ENCODE assay signal across 21 cellular contexts in genomic region chr3:16474304-16474703, GRCh38. TPM values are rescaled to one million over a fixed set of nuclear protein-coding genes. Genes with fewer than 3 reads are reported as not detected.
DNase-seq lines count a peak whose midpoint lies in the region; ATAC-seq lines count a peak whose summit lies in the region.
"Had no signal": no experiment of that assay in that cellular context is flagged by ENCODE, and none has a peak within 500 bp of the region (broad histone marks: within the 10 kb centered on the region; RNA-seq: fewer than 3 reads in every experiment).

No MANE protein-coding gene starts in this region.

- H3K36me3 ChIP-seq in adipocyte (ENCODE audit: control insufficient read depth, insufficient read depth, low read length, severe bottlenecking), result peaks cover 33% of the 10 kb centered on the region

- H3K4me1 ChIP-seq in adipocyte (ENCODE audit: control insufficient read depth, insufficient read depth, low read length), result peaks cover 45% of the 10 kb centered on the region

- H3K27me3 Mint-ChIP-seq in activated naive CD8-positive, alpha-beta T cell treated with anti-CD3 and anti-CD28 coated beads, Interleukin-2, amount 50 U/mL, for 24 hours, result no peaks in the 10 kb centered on the region
- H3K27me3 Mint-ChIP-seq in activated naive CD8-positive, alpha-beta T cell treated with anti-CD3 and anti-CD28 coated beads for 36 hours, result no peaks in the 10 kb centered on the region
- H3K27me3 Mint-ChIP-seq in activated T-helper 2 cell treated with anti-CD3 and anti-CD28 coated beads, Interferon-gamma antibody, Interleukin-2, Interleukin-4, amounts not matched to agents 10 μg/mL and 5 μg/mL and 100 μg/mL, durations not matched to agents 14 hours and 24 hours and 36 hours (ENCODE audit: low read depth), result no peaks in the 10 kb centered on the region
- H3K27me3 Mint-ChIP-seq: naive thymus-derived CD4-positive, alpha-beta T cell had no signal

- no peak overlapping the region for H3K4me3 Mint-ChIP-seq in activated naive CD8-positive, alpha-beta T cell treated with anti-CD3 and anti-CD28 coated beads, Interleukin-2, amount 50 U/mL, for 24 hours
- no peak overlapping the region for H3K4me3 Mint-ChIP-seq in activated naive CD8-positive, alpha-beta T cell treated with anti-CD3 and anti-CD28 coated beads for 36 hours
- H3K4me3 Mint-ChIP-seq in activated T-helper 2 cell treated with anti-CD3 and anti-CD28 coated beads, Interferon-gamma antibody, Interleukin-2, Interleukin-4, amounts not matched to agents 10 μg/mL and 5 μg/mL and 100 μg/mL, durations not matched to agents 14 hours and 24 hours and 36 hours (ENCODE audit: low read depth), result no peak overlapping the region
- H3K4me3 Mint-ChIP-seq: GM23338; naive thymus-derived CD4-positive, alpha-beta T cell; type B pancreatic cell; WTC11 had no signal

- H3K9me3 ChIP-seq in adipocyte (ENCODE audit: control insufficient read depth, low read length), result peaks cover 7% of the 10 kb centered on the region

- H3K4me3 ChIP-seq in adipocyte (ENCODE audit: low read length), result no peak overlapping the region
- H3K4me3 ChIP-seq: GM23338 had no signal

- intact Hi-C loops in activated T-helper 2 cell treated with anti-CD3 and anti-CD28 coated beads, Interferon-gamma antibody, Interleukin-2, Interleukin-4, amounts not matched to agents 10 μg/mL and 5 μg/mL and 100 μg/mL, durations not matched to agents 14 hours and 24 hours and 36 hours (cut with micrococcal nuclease), result no loop called here

- no peak for ATAC-seq in activated naive CD8-positive, alpha-beta T cell treated with anti-CD3 and anti-CD28 coated beads, Interleukin-2, amount 50 U/mL, for 24 hours
- no peak for ATAC-seq in GM21619 (IDR thresholded peaks at IDR 0.05; ENCODE audit: unreplicated experiment)
- ATAC-seq: GM23338; left lobe of liver; naive thymus-derived CD4-positive, alpha-beta T cell; PC-3; WTC11 had no signal

- H3K27me3 ChIP-seq in adipocyte (replicated peaks; ENCODE audit: control insufficient read depth, insufficient read depth, low read length), result no peaks in the 10 kb centered on the region

- H3K9me3 Mint-ChIP-seq in activated naive CD8-positive, alpha-beta T cell treated with anti-CD3 and anti-CD28 coated beads, Interleukin-2, amount 50 U/mL, for 24 hours, result peaks cover 3% of the 10 kb centered on the region
- H3K9me3 Mint-ChIP-seq in activated naive CD8-positive, alpha-beta T cell treated with anti-CD3 and anti-CD28 coated beads for 36 hours, result peaks cover 4% of the 10 kb centered on the region
- peaks cover 12% of the 10 kb centered on the region for H3K9me3 Mint-ChIP-seq in activated T-helper 2 cell treated with anti-CD3 and anti-CD28 coated beads, Interferon-gamma antibody, Interleukin-2, Interleukin-4, amounts not matched to agents 10 μg/mL and 5 μg/mL and 100 μg/mL, durations not matched to agents 14 hours and 24 hours and 36 hours

- H3K4me1 Mint-ChIP-seq in activated naive CD8-positive, alpha-beta T cell treated with anti-CD3 and anti-CD28 coated beads, Interleukin-2, amount 50 U/mL, for 24 hours, result peaks cover 42% of the 10 kb centered on the region
- H3K4me1 Mint-ChIP-seq in activated naive CD8-positive, alpha-beta T cell treated with anti-CD3 and anti-CD28 coated beads for 36 hours, result peaks cover 42% of the 10 kb centered on the region
- peaks cover 53% of the 10 kb centered on the region for H3K4me1 Mint-ChIP-seq in activated T-helper 2 cell treated with anti-CD3 and anti-CD28 coated beads, Interferon-gamma antibody, Interleukin-2, Interleukin-4, amounts not matched to agents 10 μg/mL and 5 μg/mL and 100 μg/mL, durations not matched to agents 14 hours and 24 hours and 36 hours (ENCODE audit: low read depth)

- peaks cover 94% of the 10 kb centered on the region for H3K36me3 Mint-ChIP-seq in activated naive CD8-positive, alpha-beta T cell treated with anti-CD3 and anti-CD28 coated beads, Interleukin-2, amount 50 U/mL, for 24 hours (ENCODE audit: low read depth)
- peaks cover 97% of the 10 kb centered on the region for H3K36me3 Mint-ChIP-seq in activated naive CD8-positive, alpha-beta T cell treated with anti-CD3 and anti-CD28 coated beads for 36 hours
- H3K36me3 Mint-ChIP-seq in activated T-helper 2 cell treated with anti-CD3 and anti-CD28 coated beads, Interferon-gamma antibody, Interleukin-2, Interleukin-4, amounts not matched to agents 10 μg/mL and 5 μg/mL and 100 μg/mL, durations not matched to agents 14 hours and 24 hours and 36 hours (ENCODE audit: low read depth), result peaks cover 94% of the 10 kb centered on the region

- no peak overlapping the region for H3K9ac ChIP-seq in adipocyte (ENCODE audit: low read length)

- peak overlapping the region; percentile 27 for H3K27ac Mint-ChIP-seq in activated naive CD8-positive, alpha-beta T cell treated with anti-CD3 and anti-CD28 coated beads, Interleukin-2, amount 50 U/mL, for 24 hours
- no peak overlapping the region for H3K27ac Mint-ChIP-seq in activated naive CD8-positive, alpha-beta T cell treated with anti-CD3 and anti-CD28 coated beads for 36 hours
- no peak overlapping the region for H3K27ac Mint-ChIP-seq in activated T-helper 2 cell treated with anti-CD3 and anti-CD28 coated beads, Interferon-gamma antibody, Interleukin-2, Interleukin-4, amounts not matched to agents 10 μg/mL and 5 μg/mL and 100 μg/mL, durations not matched to agents 14 hours and 24 hours and 36 hours
- H3K27ac Mint-ChIP-seq: GM23338, type B pancreatic cell, WTC11 had no signal

- DNase-seq in activated naive CD8-positive, alpha-beta T cell treated with anti-CD3 and anti-CD28 coated beads, Interleukin-2, amount 50 U/mL, for 24 hours, result no peak
- DNase-seq in activated naive CD8-positive, alpha-beta T cell treated with anti-CD3 and anti-CD28 coated beads for 36 hours, result no peak
- DNase-seq in adipocyte (ENCODE audit: low read depth), result peak; percentile 25
- DNase-seq in hepatic stellate cell (ENCODE audit: low spot score), result peak; percentile 17
- DNase-seq in activated T-helper 2 cell treated with anti-CD3 and anti-CD28 coated beads, Interferon-gamma antibody, Interleukin-2, Interleukin-4, amounts not matched to agents 10 μg/mL and 5 μg/mL and 100 μg/mL, durations not matched to agents 14 hours and 24 hours and 36 hours (ENCODE audit: low spot score), result no peak
- no peak for DNase-seq in GOT3 (lab: John Stamatoyannopoulos, UW)
- no peak for DNase-seq in medulla oblongata (ENCODE audit: extremely low spot score)
- DNase-seq: activated naive CD4-positive, alpha-beta T cell; Calu3; central memory CD4-positive, alpha-beta T cell; head of caudate nucleus; naive thymus-derived CD4-positive, alpha-beta T cell; NCI-H1105 treated with DMSO at 0.1 percent for 48 hours; NCI-H345; PC-3; stimulated activated CD4-positive, alpha-beta T cell treated with anti-CD3 and anti-CD28 coated beads, Interleukin-4, amount 100 ng/mL, for 1 hour had no signal

RNA-seq across cellular contexts. Expression of gene RFTN1, which starts 39.2 kb away (rescaled TPM):
- 10 to 100 TPM; 84.2 to 84.8 TPM for total RNA-seq in activated naive CD8-positive, alpha-beta T cell treated with anti-CD3 and anti-CD28 coated beads for 36 hours
- 90.4 and 93.7 TPM in 2 replicates for total RNA-seq in activated T-helper 2 cell treated with anti-CD3 and anti-CD28 coated beads, Interferon-gamma antibody, Interleukin-2, Interleukin-4, amounts not matched to agents 10 μg/mL and 5 μg/mL and 100 μg/mL, durations not matched to agents 14 hours and 24 hours and 36 hours

Comparison
In these comparisons a context has a peak if more than half of its experiments do, and no peak if none do; other contexts are left out.
1. DNase-seq: peak in adipocyte (single experiment) and hepatic stellate cell (single experiment); none in activated naive CD8-positive, alpha-beta T cell treated with anti-CD3 and anti-CD28 coated beads, Interleukin-2, amount 50 U/mL, for 24 hours (single experiment), activated naive CD8-positive, alpha-beta T cell treated with anti-CD3 and anti-CD28 coated beads for 36 hours (single experiment), activated T-helper 2 cell treated with anti-CD3 and anti-CD28 coated beads, Interferon-gamma antibody, Interleukin-2, Interleukin-4, amounts not matched to agents 10 μg/mL and 5 μg/mL and 100 μg/mL, durations not matched to agents 14 hours and 24 hours and 36 hours (single experiment), GOT3 (single experiment) and medulla oblongata (single experiment).